ENCODE assay signal across 9 cellular contexts in genomic region chr1:89363196-89363595, GRCh38. TPM values are rescaled to one million over a fixed set of nuclear protein-coding genes. Genes with fewer than 3 reads are reported as not detected.
A peak's percentile ranks its signal among the peaks of the same experiment; 100 is the strongest.
DNase-seq lines count a peak whose midpoint lies in the region; ATAC-seq and TF ChIP-seq lines count a peak whose summit lies in the region.
"Had no signal": no experiment of that assay in that cellular context is flagged by ENCODE, and none has a peak within 500 bp of the region (broad histone marks: within the 10 kb centered on the region; RNA-seq: fewer than 3 reads in every experiment).

No MANE protein-coding gene starts in this region.

- H2AK5ac ChIP-seq in trophoblast cell (ENCODE audit: low read length) = no peak overlapping the region

- WGBS in trophoblast cell (ENCODE audit: extremely low coverage, insufficient coverage, insufficient read length) = no CpG with 5 or more reads among the region's 1 CpG

- H3K27me3 ChIP-seq in trophoblast cell (ENCODE audit: insufficient read depth, low read length) (no peaks in the 10 kb centered on the region), dorsolateral prefrontal cortex (no peaks in the 10 kb centered on the region)

- no peaks in the 10 kb centered on the region for H3K36me3 ChIP-seq in trophoblast cell (ENCODE audit: control insufficient read depth in 1 of 2, insufficient read depth in 2 of 2, low read length in 2 of 2)

- no peak overlapping the region for H3K4ac ChIP-seq in trophoblast cell (ENCODE audit: low read depth, low read length)

- no peak overlapping the region for H4K91ac ChIP-seq in trophoblast cell (ENCODE audit: low read depth, low read length)

- H3K4me3 ChIP-seq in trophoblast cell (ENCODE audit: low read depth, low read length) (no peak overlapping the region), dorsolateral prefrontal cortex (no peak overlapping the region)
- H3K4me3 ChIP-seq: lung had no signal

- H3K18ac ChIP-seq in trophoblast cell (ENCODE audit: low read length) = no peak overlapping the region

- H2BK5ac ChIP-seq in trophoblast cell (ENCODE audit: low read depth, low read length, poor library complexity) = no peak overlapping the region

- intact Hi-C loops in dorsolateral prefrontal cortex (cut with DNase I) = no loop called here

- DNase-seq in activated CD4-positive, CD25-positive, alpha-beta regulatory T cell treated with anti-CD3 and anti-CD28 coated beads, Interleukin-2, amount 50 U/mL, for 72 hours = no peak
- DNase-seq in RPMI7951 (ENCODE audit: low read depth) (peak; percentile 20), trophoblast cell (peak; percentile 5 to 70), dorsolateral prefrontal cortex (no peak), ureter (ENCODE audit: low spot score) (no peak), islet precursor cell (no peak)

- H3K79me1 ChIP-seq in trophoblast cell (ENCODE audit: low read length) = no peaks in the 10 kb centered on the region

- no peaks in the 10 kb centered on the region for H3K9me3 ChIP-seq in trophoblast cell (ENCODE audit: insufficient read depth, low read depth, low read length)

- H3K9ac ChIP-seq in trophoblast cell (ENCODE audit: low read length) = no peak overlapping the region

- no peak overlapping the region for H4K8ac ChIP-seq in trophoblast cell (ENCODE audit: low read depth, low read length)

- H4K12ac ChIP-seq in trophoblast cell (ENCODE audit: low read depth, low read length) = no peak overlapping the region

- no peak overlapping the region for H3K14ac ChIP-seq in trophoblast cell (ENCODE audit: low read length)

- no peaks in the 10 kb centered on the region for H3K79me2 ChIP-seq in trophoblast cell (ENCODE audit: control insufficient read depth, insufficient read depth, low read length, poor library complexity)

- no peak overlapping the region for H3K4me2 ChIP-seq in trophoblast cell (ENCODE audit: low read length)

- H3K27ac ChIP-seq in trophoblast cell (ENCODE audit: low read depth, low read length) (no peak overlapping the region), dorsolateral prefrontal cortex (no peak overlapping the region)

- no peak overlapping the region for H2BK120ac ChIP-seq in trophoblast cell (ENCODE audit: insufficient read depth, low read length, poor library complexity)

- ATAC-seq in activated CD4-positive, CD25-positive, alpha-beta regulatory T cell treated with anti-CD3 and anti-CD28 coated beads, Interleukin-2, amount 50 U/mL, for 24 hours = peak; percentile 83 to 87
- peak; percentile 97 for ATAC-seq in HG02610 (IDR thresholded peaks at IDR 0.05; ENCODE audit: unreplicated experiment)

- H3K4me1 ChIP-seq in trophoblast cell (ENCODE audit: control insufficient read depth in 1 of 2, insufficient read depth in 2 of 2, low read length in 2 of 2) = peaks cover 0 to 2% of the 10 kb centered on the region in 2 experiments

- no peak overlapping the region for H2BK12ac ChIP-seq in trophoblast cell (ENCODE audit: low read length)

- no peak overlapping the region for H3K23ac ChIP-seq in trophoblast cell (ENCODE audit: low read length)

- H2AFZ ChIP-seq in trophoblast cell (ENCODE audit: insufficient read depth, low read length, poor library complexity) = no peak overlapping the region

- TF ChIP-seq CTCF in dorsolateral prefrontal cortex (IDR thresholded peaks at IDR 0.05 in 54 of 56, conservative IDR thresholded peaks at IDR 0.05 in 2 of 56; ENCODE audit: low read depth in 1 of 56, partially characterized antibody in 56 of 56) = no peak

RNA-seq across cellular contexts. Expression of gene GBP6, which starts 0.7 kb away (rescaled TPM):
- not detected in 2 replicates for total RNA-seq in RPMI7951 (2014; rRNA removed; shearing (Covaris generic))
- polyA plus RNA-seq in trophoblast cell (2013) = not detected in 2 replicates
- total RNA-seq in dorsolateral prefrontal cortex (1 to 10 TPM in 2 of 120 experiments, under 1 TPM in 48, not detected in 70; 0.13 to 1.1 (median 0.32) TPM), ureter (not detected)

Comparison
In these comparisons a context has a peak if more than half of its experiments do, and no peak if none do; other contexts are left out.
1. DNase-seq: peak in RPMI7951 (single experiment) and trophoblast cell (2 of 2); none in activated CD4-positive, CD25-positive, alpha-beta regulatory T cell treated with anti-CD3 and anti-CD28 coated beads, Interleukin-2, amount 50 U/mL, for 72 hours (single experiment), dorsolateral prefrontal cortex (0 of 10), ureter (single experiment) and islet precursor cell (single experiment).